ENCODE assay signal across 20 cellular contexts in the genomic region with DNA sequence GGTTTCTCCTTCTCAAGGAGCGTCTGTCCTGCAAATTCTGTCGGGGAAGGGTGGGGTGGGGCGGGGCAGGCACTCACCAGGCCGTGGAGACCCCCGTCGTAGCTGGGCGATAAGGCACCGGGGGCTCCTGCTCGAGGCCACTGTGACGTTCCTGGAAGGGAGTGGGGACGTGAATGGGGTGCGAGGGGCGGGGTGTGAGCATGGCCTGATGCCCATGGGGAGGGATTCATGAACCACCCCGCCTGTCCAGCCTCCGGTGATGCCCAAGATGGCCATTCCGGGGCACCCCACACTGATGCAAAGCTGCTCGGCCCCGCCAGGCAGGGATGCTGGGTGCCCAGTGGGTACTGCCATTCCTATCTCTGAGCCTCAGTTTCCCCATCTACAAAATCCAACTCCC. TPM values are rescaled to one million over a fixed set of nuclear protein-coding genes. Genes with fewer than 3 reads are reported as not detected.
DNase-seq lines count a peak whose midpoint lies in the region; ATAC-seq, FAIRE-seq and TF ChIP-seq lines count a peak whose summit lies in the region.
"Had no signal": no experiment of that assay in that cellular context is flagged by ENCODE, and none has a peak within 500 bp of the region (broad histone marks: within the 10 kb centered on the region; RNA-seq: fewer than 3 reads in every experiment).

No MANE protein-coding gene starts in this region.

- H3K36me3 ChIP-seq in H7 (replicated peaks; ENCODE audit: control insufficient read depth, insufficient read depth, low read length) = peaks cover 32% of the 10 kb centered on the region
- peaks cover 0 to 3% of the 10 kb centered on the region in 2 donors for H3K36me3 ChIP-seq in kidney (ENCODE audit: control insufficient read depth in 1 of 2, insufficient read depth in 2 of 2, low read length in 2 of 2)

- H3K4me3 Mint-ChIP-seq in progenitor cell of endocrine pancreas (ENCODE audit: low read depth) = no peak overlapping the region
- H3K4me3 Mint-ChIP-seq: B cell; CD4-positive, alpha-beta T cell; GM23338; HFFc6 had no signal

- intact Hi-C loops in Right ventricle myocardium inferior (cut with DNase I) = no loop called here
- intact Hi-C loops in cardiac septum (cut with DNase I) = no loop called here
- intact Hi-C loops in kidney (cut with DNase I) = no loop called here

- H3K4me3 ChIP-seq in H7 (ENCODE audit: insufficient read depth, low read depth, low read length) = no peak overlapping the region
- H3K4me3 ChIP-seq in kidney (ENCODE audit: low read length in 2 of 2) = no peak overlapping the region
- H3K4me3 ChIP-seq: GM23338 had no signal

- H3K27me3 ChIP-seq in H7 (ENCODE audit: control insufficient read depth, insufficient read depth, low read length) = no peaks in the 10 kb centered on the region

- peak; percentile 45 for DNase-seq in Right ventricle myocardium inferior (ENCODE audit: missing footprints)
- no peak for DNase-seq in cardiac septum (ENCODE audit: low spot score)
- DNase-seq in H7 = peak; percentile 66
- DNase-seq in kidney = peak; percentile 59
- DNase-seq in progenitor cell of endocrine pancreas (ENCODE audit: low spot score, unreplicated experiment) = no peak
- DNase-seq: 8988T; CD4-positive, alpha-beta T cell; DMS153; DMS79; GDM1; HFFc6 had no signal

- H3K9me3 ChIP-seq in kidney (ENCODE audit: control insufficient read depth in 1 of 2, low read length in 2 of 2) = no peaks in the 10 kb centered on the region

- peaks cover 28% of the 10 kb centered on the region for H3K36me3 Mint-ChIP-seq in progenitor cell of endocrine pancreas (ENCODE audit: insufficient read depth)

- ATAC-seq in Right ventricle myocardium inferior (no peak), HG03439 (IDR thresholded peaks at IDR 0.05; ENCODE audit: unreplicated experiment) (no peak), HG02642 (IDR thresholded peaks at IDR 0.05; ENCODE audit: poor library complexity, unreplicated experiment) (no peak)
- ATAC-seq: GM23338, HCT116 had no signal

- H3K4me1 Mint-ChIP-seq in progenitor cell of endocrine pancreas (ENCODE audit: low read depth) = no peaks in the 10 kb centered on the region

- H3K9me3 Mint-ChIP-seq in progenitor cell of endocrine pancreas (ENCODE audit: low read depth) = no peaks in the 10 kb centered on the region
- H3K9me3 Mint-ChIP-seq: CD4-positive, alpha-beta T cell; HFFc6 had no signal

- H3K27me3 Mint-ChIP-seq in progenitor cell of endocrine pancreas = no peaks in the 10 kb centered on the region
- H3K27me3 Mint-ChIP-seq: B cell; CD4-positive, alpha-beta T cell had no signal

- H3K27ac ChIP-seq in kidney (ENCODE audit: low read depth in 2 of 2, low read length in 2 of 2) = no peak overlapping the region
- H3K27ac ChIP-seq: C4-2B had no signal

- no peaks in the 10 kb centered on the region for H3K4me1 ChIP-seq in kidney (ENCODE audit: control insufficient read depth in 1 of 2, insufficient read depth in 1 of 2, low read depth in 1 of 2, low read length in 2 of 2)

- TF ChIP-seq CTCF in kidney (IDR thresholded peaks at IDR 0.05; ENCODE audit: borderline replicate concordance, extremely low read depth, insufficient read depth) (no peak), progenitor cell of endocrine pancreas (IDR thresholded peaks at IDR 0.05; ENCODE audit: unreplicated experiment) (no peak)

- FAIRE-seq in kidney (lab: Jason Lieb, UNC) = no peak
- FAIRE-seq: GM12892, GM18507, H54 had no signal

- H3K27ac Mint-ChIP-seq in progenitor cell of endocrine pancreas = no peak overlapping the region
- H3K27ac Mint-ChIP-seq: CD4-positive, alpha-beta T cell; GM23338; HFFc6 had no signal

- H3K9ac ChIP-seq in kidney (ENCODE audit: low read length in 2 of 2) = no peak overlapping the region

RNA-seq across cellular contexts. Expression of a gene that starts 14.4 kb away (rescaled TPM):
- 1,146 TPM for total RNA-seq in Right ventricle myocardium inferior
- 697 TPM for total RNA-seq in cardiac septum
- total RNA-seq in H7 (2014; rRNA removed; shearing (Covaris generic)) = 103 and 111 TPM in 2 replicates
- total RNA-seq in kidney = 200 TPM
- polyA plus RNA-seq in kidney (ENCODE audit: insufficient read depth, low read depth, low replicate concordance) = 777 TPM
- total RNA-seq in progenitor cell of endocrine pancreas = 156 and 171 TPM in 2 replicates

RNA-seq across cellular contexts. Expression of a gene that starts 27.0 kb away (rescaled TPM):
- total RNA-seq in Right ventricle myocardium inferior (64.2 TPM), cardiac septum (61.8 TPM), kidney (62.5 TPM), progenitor cell of endocrine pancreas (131 and 133 TPM in 2 replicates)
- total RNA-seq in H7 (2014; rRNA removed; shearing (Covaris generic)) = 105 and 114 TPM in 2 replicates
- polyA plus RNA-seq in kidney (ENCODE audit: insufficient read depth, low read depth, low replicate concordance) = 76.1 TPM

RNA-seq across cellular contexts. Expression of a gene that starts 32.7 kb away (rescaled TPM):
- total RNA-seq in Right ventricle myocardium inferior (25.3 TPM), cardiac septum (27.7 TPM), kidney (50.2 TPM), progenitor cell of endocrine pancreas (318 and 334 TPM in 2 replicates)
- total RNA-seq in H7 (2014; rRNA removed; shearing (Covaris generic)) = 277 and 293 TPM in 2 replicates
- polyA plus RNA-seq in kidney (ENCODE audit: insufficient read depth, low read depth, low replicate concordance) = 20.3 TPM

RNA-seq across cellular contexts. Expression of a gene that starts 51.6 kb away (rescaled TPM):
- total RNA-seq in Right ventricle myocardium inferior (9.6 TPM), cardiac septum (8.3 TPM), kidney (19.3 TPM), progenitor cell of endocrine pancreas (119 and 124 TPM in 2 replicates)
- 107 and 117 TPM in 2 replicates for total RNA-seq in H7 (2014; rRNA removed; shearing (Covaris generic))
- 5.4 TPM for polyA plus RNA-seq in kidney (ENCODE audit: insufficient read depth, low read depth, low replicate concordance)

Comparison
In these comparisons a context has a peak if more than half of its experiments do, and no peak if none do; other contexts are left out.
1. DNase-seq: peak in Right ventricle myocardium inferior (single experiment), H7 (single experiment) and kidney (single experiment); none in cardiac septum (single experiment) and progenitor cell of endocrine pancreas (single experiment).